Comparison of ENCODE assay signal across 1 cellular context in the genomic region with DNA sequence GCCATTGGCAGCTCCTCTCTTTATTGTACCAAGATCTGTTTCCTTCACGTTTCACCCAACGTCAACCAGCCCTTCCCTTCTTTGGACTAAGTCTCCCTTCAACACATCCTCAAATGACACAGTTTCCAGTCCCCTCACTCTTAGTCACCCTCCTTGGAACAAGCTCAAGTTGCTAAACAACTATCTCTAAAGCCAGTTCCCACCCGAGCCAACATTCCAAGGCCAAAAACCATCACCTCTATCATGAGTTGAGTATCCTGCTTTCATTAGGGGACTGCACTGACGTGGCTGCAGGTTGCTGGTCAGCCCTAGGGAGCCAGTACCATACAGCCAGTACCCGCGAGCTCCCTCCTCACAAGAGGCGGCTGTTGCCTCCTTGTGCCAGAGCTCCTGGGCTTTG.
TF ChIP-seq lines count a peak whose summit lies in the region.

No MANE protein-coding gene starts in this region.

TF ChIP-seq in HCT116, 20 proteins besides CTCF, POLR2A, EP300 and RAD21:
- TF ChIP-seq, protein P1, sequence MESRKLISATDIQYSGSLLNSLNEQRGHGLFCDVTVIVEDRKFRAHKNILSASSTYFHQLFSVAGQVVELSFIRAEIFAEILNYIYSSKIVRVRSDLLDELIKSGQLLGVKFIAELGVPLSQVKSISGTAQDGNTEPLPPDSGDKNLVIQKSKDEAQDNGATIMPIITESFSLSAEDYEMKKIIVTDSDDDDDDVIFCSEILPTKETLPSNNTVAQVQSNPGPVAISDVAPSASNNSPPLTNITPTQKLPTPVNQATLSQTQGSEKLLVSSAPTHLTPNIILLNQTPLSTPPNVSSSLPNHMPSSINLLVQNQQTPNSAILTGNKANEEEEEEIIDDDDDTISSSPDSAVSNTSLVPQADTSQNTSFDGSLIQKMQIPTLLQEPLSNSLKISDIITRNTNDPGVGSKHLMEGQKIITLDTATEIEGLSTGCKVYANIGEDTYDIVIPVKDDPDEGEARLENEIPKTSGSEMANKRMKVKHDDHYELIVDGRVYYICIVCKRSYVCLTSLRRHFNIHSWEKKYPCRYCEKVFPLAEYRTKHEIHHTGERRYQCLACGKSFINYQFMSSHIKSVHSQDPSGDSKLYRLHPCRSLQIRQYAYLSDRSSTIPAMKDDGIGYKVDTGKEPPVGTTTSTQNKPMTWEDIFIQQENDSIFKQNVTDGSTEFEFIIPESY (IDR thresholded peaks at IDR 0.05; ENCODE audit: extremely low read depth, insufficient replicate concordance, low read length) = no peak
- TF ChIP-seq EGR1 (IDR thresholded peaks at IDR 0.05; ENCODE audit: low read depth) = no peak
- TF ChIP-seq, protein P2, sequence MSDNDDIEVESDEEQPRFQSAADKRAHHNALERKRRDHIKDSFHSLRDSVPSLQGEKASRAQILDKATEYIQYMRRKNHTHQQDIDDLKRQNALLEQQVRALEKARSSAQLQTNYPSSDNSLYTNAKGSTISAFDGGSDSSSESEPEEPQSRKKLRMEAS (IDR thresholded peaks at IDR 0.05) = no peak
- no peak for TF ChIP-seq CBX3 (IDR thresholded peaks at IDR 0.05; ENCODE audit: low read depth)
- no peak for TF ChIP-seq ZNF274 (IDR thresholded peaks at IDR 0.05; ENCODE audit: low read depth, low read length)
- no peak for TF ChIP-seq YY1 (IDR thresholded peaks at IDR 0.05; ENCODE audit: extremely low read depth, insufficient replicate concordance, low read depth, low read length)
- TF ChIP-seq, protein P3, sequence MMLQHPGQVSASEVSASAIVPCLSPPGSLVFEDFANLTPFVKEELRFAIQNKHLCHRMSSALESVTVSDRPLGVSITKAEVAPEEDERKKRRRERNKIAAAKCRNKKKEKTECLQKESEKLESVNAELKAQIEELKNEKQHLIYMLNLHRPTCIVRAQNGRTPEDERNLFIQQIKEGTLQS (IDR thresholded peaks at IDR 0.05) = no peak
- TF ChIP-seq JUND (IDR thresholded peaks at IDR 0.05) = no peak
- no peak for TF ChIP-seq TCF7L2 (IDR thresholded peaks at IDR 0.05; ENCODE audit: borderline replicate concordance, extremely low read depth, insufficient read depth, insufficient read length)
- no peak for TF ChIP-seq SRF (IDR thresholded peaks at IDR 0.05; ENCODE audit: low read depth)
- TF ChIP-seq SIN3A (IDR thresholded peaks at IDR 0.05; ENCODE audit: low read depth) = no peak
- TF ChIP-seq EZH2phosphoT487 (IDR thresholded peaks at IDR 0.05; ENCODE audit: borderline replicate concordance) = no peak
TF ChIP-seq in HCT116: peak in this region for 0.
